In the genomic region with DNA sequence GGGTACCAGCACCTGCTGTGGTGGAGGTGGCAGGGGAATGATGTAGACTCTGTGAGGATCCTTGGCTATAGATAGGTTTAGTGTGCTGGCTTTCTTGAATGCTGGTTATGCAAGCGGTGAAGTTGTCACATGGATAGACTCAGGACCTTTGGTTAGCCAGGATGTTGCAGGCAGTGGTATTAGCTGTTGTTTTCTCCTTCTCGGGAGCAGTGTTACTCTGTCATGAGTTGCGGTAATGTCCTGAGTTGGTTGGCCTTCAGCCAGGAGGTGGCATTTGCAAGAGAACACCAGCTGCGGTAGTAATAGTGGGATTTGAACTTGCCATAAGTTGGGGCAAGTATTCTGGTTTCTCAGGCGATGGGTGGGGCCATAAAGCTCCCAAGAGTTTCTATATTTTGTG, we compare ENCODE assay signal across 22 cellular contexts. TPM values are rescaled to one million over a fixed set of nuclear protein-coding genes. Genes with fewer than 3 reads are reported as not detected.
A peak's percentile ranks its signal among the peaks of the same experiment; 100 is the strongest.
DNase-seq lines count a peak whose midpoint lies in the region; TF ChIP-seq lines count a peak whose summit lies in the region.
"Had no signal": no experiment of that assay in that cellular context is flagged by ENCODE, and none has a peak within 500 bp of the region (broad histone marks: within the 10 kb centered on the region; RNA-seq: fewer than 3 reads in every experiment).

No MANE protein-coding gene starts in this region.

- peaks cover 7% of the 10 kb centered on the region for H3K9me3 Mint-ChIP-seq in activated naive CD4-positive, alpha-beta T cell treated with anti-CD3 and anti-CD28 coated beads, Interleukin-2, amount 50 U/mL, for 24 hours
- H3K9me3 Mint-ChIP-seq in activated T-helper 2 cell treated with anti-CD3 and anti-CD28 coated beads, Interferon-gamma antibody, Interleukin-2, Interleukin-4, amounts not matched to agents 10 μg/mL and 5 μg/mL and 100 μg/mL, durations not matched to agents 14 hours and 24 hours and 36 hours, result peaks cover 28% of the 10 kb centered on the region
- H3K9me3 Mint-ChIP-seq: type B pancreatic cell had no signal

- peaks cover 36% of the 10 kb centered on the region for H3K4me1 ChIP-seq in left ventricle myocardium inferior
- peaks cover 0 to 11% (median 4%) of the 10 kb centered on the region in 3 donors for H3K4me1 ChIP-seq in skeletal muscle tissue (ENCODE audit: control insufficient read depth in 3 of 3, insufficient read depth in 3 of 3, low read length in 3 of 3)
- H3K4me1 ChIP-seq in SJCRH30, result peaks cover 14% of the 10 kb centered on the region

- DNase-seq in activated naive CD4-positive, alpha-beta T cell (lab: John Stamatoyannopoulos, UW), result no peak
- no peak for DNase-seq in activated T-helper 2 cell treated with anti-CD3 and anti-CD28 coated beads, Interferon-gamma antibody, Interleukin-2, Interleukin-4, amounts not matched to agents 10 μg/mL and 5 μg/mL and 100 μg/mL, durations not matched to agents 14 hours and 24 hours and 36 hours (ENCODE audit: low spot score)
- no peak for DNase-seq in left ventricle myocardium inferior
- no peak for DNase-seq in SJCRH30
- no peak for DNase-seq in RWPE1 (ENCODE audit: low spot score)
- DNase-seq in DMS79 (lab: John Stamatoyannopoulos, UW), result no peak
- DNase-seq: activated naive CD4-positive, alpha-beta T cell treated with anti-CD3 and anti-CD28 coated beads, Interleukin-2, amount 10 ng/mL, durations not matched to agents 7 days and 5 days; activated T-cell treated with anti-CD3 and anti-CD28 coated beads, Interleukin-2, amount 50 U/mL, for 24 hours; cortex of kidney; DMS153; hippocampal formation; IMR-90; naive thymus-derived CD4-positive, alpha-beta T cell; NCI-H1092; NCI-H187; NCI-H526; occipital lobe; stimulated activated CD4-positive, alpha-beta T cell treated with anti-CD3 and anti-CD28 coated beads, Interleukin-2, amount 100 ng/mL, for 24 hours; substantia nigra had no signal

- TF ChIP-seq CTCF in left ventricle myocardium inferior (IDR thresholded peaks at IDR 0.05; ENCODE audit: borderline replicate concordance) (no peak), RWPE1 (conservative IDR thresholded peaks at IDR 0.05; ENCODE audit: low read depth) (no peak)

- no peak overlapping the region for H3K4me3 Mint-ChIP-seq in activated naive CD4-positive, alpha-beta T cell treated with anti-CD3 and anti-CD28 coated beads, Interleukin-2, amount 50 U/mL, for 24 hours
- no peak overlapping the region for H3K4me3 Mint-ChIP-seq in activated T-helper 2 cell treated with anti-CD3 and anti-CD28 coated beads, Interferon-gamma antibody, Interleukin-2, Interleukin-4, amounts not matched to agents 10 μg/mL and 5 μg/mL and 100 μg/mL, durations not matched to agents 14 hours and 24 hours and 36 hours (ENCODE audit: low read depth)
- H3K4me3 Mint-ChIP-seq: activated naive CD4-positive, alpha-beta T cell treated with anti-CD3 and anti-CD28 coated beads, Interleukin-2, amount 10 ng/mL, durations not matched to agents 7 days and 5 days; activated T-cell treated with anti-CD3 and anti-CD28 coated beads, Interleukin-2, amount 50 U/mL, for 24 hours; naive thymus-derived CD4-positive, alpha-beta T cell; type B pancreatic cell had no signal

- H3K27ac ChIP-seq in left ventricle myocardium inferior (replicated peaks), result peak overlapping the region; percentile 83
- H3K27ac ChIP-seq in skeletal muscle tissue (ENCODE audit: low read depth, low read length), result peak overlapping the region; percentile 38
- H3K27ac ChIP-seq in SJCRH30, result no peak overlapping the region
- no peak overlapping the region for H3K27ac ChIP-seq in RWPE1

- H3K4me1 Mint-ChIP-seq in activated naive CD4-positive, alpha-beta T cell treated with anti-CD3 and anti-CD28 coated beads, Interleukin-2, amount 50 U/mL, for 24 hours, result peaks cover 85% of the 10 kb centered on the region
- peaks cover 77% of the 10 kb centered on the region for H3K4me1 Mint-ChIP-seq in activated T-helper 2 cell treated with anti-CD3 and anti-CD28 coated beads, Interferon-gamma antibody, Interleukin-2, Interleukin-4, amounts not matched to agents 10 μg/mL and 5 μg/mL and 100 μg/mL, durations not matched to agents 14 hours and 24 hours and 36 hours (ENCODE audit: low read depth)

- H3K9ac ChIP-seq in skeletal muscle tissue (ENCODE audit: low read depth in 1 of 3, low read length in 3 of 3), result no peak overlapping the region

- H3K27ac Mint-ChIP-seq in activated naive CD4-positive, alpha-beta T cell treated with anti-CD3 and anti-CD28 coated beads, Interleukin-2, amount 50 U/mL, for 24 hours, result peak overlapping the region; percentile 42
- peak overlapping the region; percentile 50 for H3K27ac Mint-ChIP-seq in activated T-helper 2 cell treated with anti-CD3 and anti-CD28 coated beads, Interferon-gamma antibody, Interleukin-2, Interleukin-4, amounts not matched to agents 10 μg/mL and 5 μg/mL and 100 μg/mL, durations not matched to agents 14 hours and 24 hours and 36 hours
- H3K27ac Mint-ChIP-seq: activated T-cell treated with anti-CD3 and anti-CD28 coated beads, Interleukin-2, amount 50 U/mL, for 24 hours; type B pancreatic cell had no signal

- POLR2A ChIA-PET in RWPE1 (lab: Yijun Ruan, JAX; ENCODE audit: low non-redundant PET), result no interaction called here

- no peaks in the 10 kb centered on the region for H3K27me3 ChIP-seq in left ventricle myocardium inferior (ENCODE audit: low read depth)
- no peaks in the 10 kb centered on the region for H3K27me3 ChIP-seq in skeletal muscle tissue (ENCODE audit: control insufficient read depth in 3 of 3, insufficient read depth in 3 of 3, low read length in 3 of 3)
- H3K27me3 ChIP-seq in SJCRH30, result no peaks in the 10 kb centered on the region

- peaks cover 12% of the 10 kb centered on the region for H3K9me3 ChIP-seq in left ventricle myocardium inferior (replicated peaks)
- no peaks in the 10 kb centered on the region for H3K9me3 ChIP-seq in skeletal muscle tissue (ENCODE audit: control insufficient read depth in 3 of 3, low read length in 3 of 3)
- H3K9me3 ChIP-seq in SJCRH30 (replicated peaks), result no peaks in the 10 kb centered on the region

- no peaks in the 10 kb centered on the region for H3K27me3 Mint-ChIP-seq in activated naive CD4-positive, alpha-beta T cell treated with anti-CD3 and anti-CD28 coated beads, Interleukin-2, amount 50 U/mL, for 24 hours
- no peaks in the 10 kb centered on the region for H3K27me3 Mint-ChIP-seq in activated T-helper 2 cell treated with anti-CD3 and anti-CD28 coated beads, Interferon-gamma antibody, Interleukin-2, Interleukin-4, amounts not matched to agents 10 μg/mL and 5 μg/mL and 100 μg/mL, durations not matched to agents 14 hours and 24 hours and 36 hours (ENCODE audit: low read depth)
- H3K27me3 Mint-ChIP-seq: activated naive CD4-positive, alpha-beta T cell treated with anti-CD3 and anti-CD28 coated beads, Interleukin-2, amount 10 ng/mL, durations not matched to agents 7 days and 5 days; activated T-cell treated with anti-CD3 and anti-CD28 coated beads, Interleukin-2, amount 50 U/mL, for 24 hours; naive thymus-derived CD4-positive, alpha-beta T cell; type B pancreatic cell had no signal

- CTCF ChIA-PET in RWPE1 (lab: Yijun Ruan, JAX), result interaction anchor here (0.5 kb wide), 1 partner anchor 30 kb away, joined by 3 read pairs; no protein-coding TSS in a partner anchor

- intact Hi-C loops in activated T-helper 2 cell treated with anti-CD3 and anti-CD28 coated beads, Interferon-gamma antibody, Interleukin-2, Interleukin-4, amounts not matched to agents 10 μg/mL and 5 μg/mL and 100 μg/mL, durations not matched to agents 14 hours and 24 hours and 36 hours (cut with micrococcal nuclease), result no loop called here
- intact Hi-C loops in left ventricle myocardium inferior (cut with micrococcal nuclease), result no loop called here

- H3K4me3 ChIP-seq in left ventricle myocardium inferior, result no peak overlapping the region
- no peak overlapping the region for H3K4me3 ChIP-seq in skeletal muscle tissue (ENCODE audit: low read length in 3 of 3)
- H3K4me3 ChIP-seq in SJCRH30, result no peak overlapping the region

- peaks cover 29% of the 10 kb centered on the region for H3K36me3 ChIP-seq in left ventricle myocardium inferior
- peaks cover 0 to 6% (median 0%) of the 10 kb centered on the region in 3 donors for H3K36me3 ChIP-seq in skeletal muscle tissue (ENCODE audit: control insufficient read depth in 3 of 3, insufficient read depth in 3 of 3, low read length in 3 of 3)
- H3K36me3 ChIP-seq in SJCRH30, result peaks cover 58% of the 10 kb centered on the region

- peaks cover 66% of the 10 kb centered on the region for H3K36me3 Mint-ChIP-seq in activated naive CD4-positive, alpha-beta T cell treated with anti-CD3 and anti-CD28 coated beads, Interleukin-2, amount 50 U/mL, for 24 hours
- peaks cover 100% of the 10 kb centered on the region for H3K36me3 Mint-ChIP-seq in activated T-helper 2 cell treated with anti-CD3 and anti-CD28 coated beads, Interferon-gamma antibody, Interleukin-2, Interleukin-4, amounts not matched to agents 10 μg/mL and 5 μg/mL and 100 μg/mL, durations not matched to agents 14 hours and 24 hours and 36 hours (ENCODE audit: low read depth)

RNA-seq across cellular contexts. Expression of gene AGK, which starts 10.8 kb away (rescaled TPM):
- total RNA-seq in activated T-helper 2 cell treated with anti-CD3 and anti-CD28 coated beads, Interferon-gamma antibody, Interleukin-2, Interleukin-4, amounts not matched to agents 10 μg/mL and 5 μg/mL and 100 μg/mL, durations not matched to agents 14 hours and 24 hours and 36 hours, result 144 and 147 TPM in 2 replicates
- total RNA-seq in left ventricle myocardium inferior, result 37.8 TPM
- 18.8 TPM for total RNA-seq in skeletal muscle tissue
- 41.5 and 46.7 TPM in 2 replicates for total RNA-seq in SJCRH30 (2014; rRNA removed; shearing (Covaris generic))

Comparison
In these comparisons a context has a peak if more than half of its experiments do, and no peak if none do; other contexts are left out.
1. H3K27ac ChIP-seq: peak in left ventricle myocardium inferior (single experiment) and skeletal muscle tissue (single experiment); none in SJCRH30 (single experiment) and RWPE1 (single experiment).